ENCODE assay signal across 16 cellular contexts in genomic region chr2:26913599-26914285, GRCh38. TPM values are rescaled to one million over a fixed set of nuclear protein-coding genes. Genes with fewer than 3 reads are reported as not detected.
DNase-seq lines count a peak whose midpoint lies in the region; ATAC-seq and TF ChIP-seq lines count a peak whose summit lies in the region.
"Had no signal": no experiment of that assay in that cellular context is flagged by ENCODE, and none has a peak within 500 bp of the region (broad histone marks: within the 10 kb centered on the region; RNA-seq: fewer than 3 reads in every experiment).

No MANE protein-coding gene starts in this region.

- H2AK5ac ChIP-seq in mesendoderm (ENCODE audit: low read length) = no peak overlapping the region

- no peak overlapping the region for H4K5ac ChIP-seq in mesendoderm (ENCODE audit: low read length)

- H4K20me1 ChIP-seq in MM.1S (ENCODE audit: insufficient read depth, low read length) = no peaks in the 10 kb centered on the region

- intact Hi-C loops in aorta (cut with DNase I) = no loop called here

- H3K79me2 ChIP-seq in mesendoderm (ENCODE audit: control insufficient read depth, insufficient read depth, low read length) (no peaks in the 10 kb centered on the region), MM.1S (ENCODE audit: low read length) (no peaks in the 10 kb centered on the region)

- H3K79me1 ChIP-seq in mesendoderm (ENCODE audit: low read length) = no peaks in the 10 kb centered on the region

- H3K18ac ChIP-seq in mesendoderm (ENCODE audit: low read length) = no peak overlapping the region

- no peaks in the 10 kb centered on the region for H3K9me2 ChIP-seq in MM.1S (replicated peaks; ENCODE audit: insufficient read depth, low read length)

- no peaks in the 10 kb centered on the region for H3F3A ChIP-seq in MM.1S (ENCODE audit: insufficient read depth, low read length)

- no peak for TF ChIP-seq CTCF in MM.1S (IDR thresholded peaks at IDR 0.05; ENCODE audit: low read length)

- ATAC-seq in aorta (ENCODE audit: low FRiP score) (peak; percentile 56), HG02938 (IDR thresholded peaks at IDR 0.05; ENCODE audit: unreplicated experiment) (no peak)
- ATAC-seq: left lung had no signal

- H3K9me3 ChIP-seq in aorta (ENCODE audit: control insufficient read depth, low read length) = no peaks in the 10 kb centered on the region
- no peaks in the 10 kb centered on the region for H3K9me3 ChIP-seq in MM.1S (replicated peaks; ENCODE audit: insufficient read depth, low read length)
- H3K9me3 ChIP-seq: left lung, testis had no signal

- H3K36me3 ChIP-seq in mesendoderm (ENCODE audit: control insufficient read depth, insufficient read depth, low read length) (no peaks in the 10 kb centered on the region), aorta (ENCODE audit: control insufficient read depth in 1 of 2, insufficient read depth in 2 of 2, low read length in 1 of 2) (no peaks in the 10 kb centered on the region), MM.1S (replicated peaks; ENCODE audit: insufficient read depth, low read length) (no peaks in the 10 kb centered on the region)
- H3K36me3 ChIP-seq: left lung had no signal

- H2BK5ac ChIP-seq in mesendoderm (ENCODE audit: low read length) = no peak overlapping the region

- H3K9ac ChIP-seq in mesendoderm (ENCODE audit: low read length) (no peak overlapping the region), MM.1S (ENCODE audit: low read length) (no peak overlapping the region)

- H3K4me3 ChIP-seq in mesendoderm (ENCODE audit: low read length) (no peak overlapping the region), aorta (ENCODE audit: low read length in 2 of 2) (no peak overlapping the region), MM.1S (ENCODE audit: low read length) (no peak overlapping the region)
- H3K4me3 ChIP-seq: left lung, testis had no signal

- peak; percentile 13 for DNase-seq in activated CD8-positive, alpha-beta memory T cell treated with anti-CD3 and anti-CD28 coated beads for 24 hours
- DNase-seq in activated CD8-positive, alpha-beta memory T cell treated with anti-CD3 and anti-CD28 coated beads, Interleukin-2, amount 50 U/mL, for 48 hours = no peak
- DNase-seq in fibroblast of gingiva (ENCODE audit: low read depth) (peak; percentile 13), mesendoderm (peak; percentile 56), aorta (no peak), MM.1S (no peak), SW 1271 (lab: John Stamatoyannopoulos, UW) (no peak)
- DNase-seq: activated naive CD8-positive, alpha-beta T cell treated with anti-CD3 and anti-CD28 coated beads, Interleukin-2, amount 10 ng/mL, durations not matched to agents 7 days and 5 days; COR-L47; effector CD8-positive, alpha-beta T cell; left lung; NCI-H1417; stimulated activated CD4-positive, alpha-beta T cell treated with anti-CD3 and anti-CD28 coated beads, Interleukin-12 subunit alpha, Interleukin-12 subunit beta, amount 100 ng/mL, for 4 hours; testis had no signal

- no peaks in the 10 kb centered on the region for H3K27me3 ChIP-seq in mesendoderm (ENCODE audit: insufficient read depth, low read length, poor library complexity)
- H3K27me3 ChIP-seq in aorta (ENCODE audit: control insufficient read depth in 1 of 2, insufficient read depth in 2 of 2, low read length in 1 of 2) = peaks cover 0 to 2% of the 10 kb centered on the region in 2 donors
- peaks cover 13% of the 10 kb centered on the region for H3K27me3 ChIP-seq in MM.1S (replicated peaks; ENCODE audit: insufficient read depth, low read length)
- H3K27me3 ChIP-seq: testis had no signal

- H2BK15ac ChIP-seq in mesendoderm (replicated peaks; ENCODE audit: low read depth) = no peak overlapping the region

- H3K56ac ChIP-seq in mesendoderm (ENCODE audit: low read length) = no peak overlapping the region

- WGBS in mesendoderm (ENCODE audit: extremely low coverage, insufficient coverage, low lambda C conversion rate) = no CpG with 5 or more reads among the region's 9 CpGs
- 9% methylated on average over 9 of the region's 9 CpGs for WGBS in aorta, 2 donors

- no peak overlapping the region for H3K4me2 ChIP-seq in mesendoderm (ENCODE audit: low read length)
- no peak overlapping the region for H3K4me2 ChIP-seq in MM.1S (ENCODE audit: low read depth, low read length)

- no peak overlapping the region for H2BK120ac ChIP-seq in mesendoderm (ENCODE audit: low read depth, low read length)

- no peak overlapping the region for H4K8ac ChIP-seq in mesendoderm (ENCODE audit: low read depth, low read length)

- no peak overlapping the region for H3K4ac ChIP-seq in mesendoderm (ENCODE audit: low read depth, low read length)

- H2AFZ ChIP-seq in MM.1S (ENCODE audit: low read length) = no peak overlapping the region

- no peak overlapping the region for H3K23ac ChIP-seq in mesendoderm (ENCODE audit: low read length)

- H3K4me1 ChIP-seq in mesendoderm (ENCODE audit: control insufficient read depth, low read depth, low read length) (no peaks in the 10 kb centered on the region), aorta (ENCODE audit: control insufficient read depth in 1 of 2, insufficient read depth in 2 of 2, low read length in 2 of 2) (no peaks in the 10 kb centered on the region), MM.1S (ENCODE audit: low read length) (no peaks in the 10 kb centered on the region)
- H3K4me1 ChIP-seq: left lung had no signal

- no peak overlapping the region for H3K27ac ChIP-seq in mesendoderm (ENCODE audit: low read depth, low read length)
- no peak overlapping the region for H3K27ac ChIP-seq in aorta (ENCODE audit: low read depth in 1 of 2, low read length in 2 of 2)
- H3K27ac ChIP-seq in MM.1S (ENCODE audit: low read length) = no peak overlapping the region
- H3K27ac ChIP-seq: 22Rv1, left lung, testis had no signal

RNA-seq across cellular contexts. Expression of gene MAPRE3, which starts 56.7 kb away (rescaled TPM):
- 1.2 TPM for polyA plus RNA-seq in mesendoderm (2013, experiment 1 of 2)
- polyA plus RNA-seq in mesendoderm (2013, experiment 2 of 2) = 1.4 TPM
- total RNA-seq in aorta = 10 to 100 TPM; 15.9 to 16.1 TPM
- polyA plus RNA-seq in aorta = 10 to 100 TPM in 1 of 2 donors, 1 to 10 TPM in 1; 7.9 to 26.7 TPM

Comparison
In these comparisons a context has a peak if more than half of its experiments do, and no peak if none do; other contexts are left out.
1. DNase-seq: peak in activated CD8-positive, alpha-beta memory T cell treated with anti-CD3 and anti-CD28 coated beads for 24 hours (single experiment), fibroblast of gingiva (single experiment) and mesendoderm (single experiment); none in activated CD8-positive, alpha-beta memory T cell treated with anti-CD3 and anti-CD28 coated beads, Interleukin-2, amount 50 U/mL, for 48 hours (single experiment), aorta (0 of 2), MM.1S (single experiment) and SW 1271 (0 of 2).